10 cellular contexts compared by ENCODE assay signal in the genomic region with DNA sequence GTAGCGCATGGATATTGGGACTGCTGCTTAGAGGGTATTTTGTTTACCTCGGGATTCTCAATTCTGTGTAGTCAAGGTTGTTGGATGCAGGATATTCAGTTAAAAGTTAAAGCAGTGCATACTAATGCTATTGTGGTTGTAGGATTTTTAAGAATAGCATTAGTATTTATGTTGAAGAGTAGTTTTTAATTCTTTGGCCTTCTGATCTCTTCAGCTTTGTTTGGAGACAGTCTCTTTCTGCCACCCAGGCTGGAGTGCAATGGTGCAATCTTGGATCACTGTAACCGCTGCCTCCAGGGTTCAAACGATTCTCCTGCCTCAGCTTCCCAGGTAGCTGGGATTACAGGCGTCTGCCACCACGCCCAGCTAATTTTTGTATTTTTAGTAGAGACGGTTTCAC. TPM values are rescaled to one million over a fixed set of nuclear protein-coding genes. Genes with fewer than 3 reads are reported as not detected.
A peak's percentile ranks its signal among the peaks of the same experiment; 100 is the strongest.
DNase-seq lines count a peak whose midpoint lies in the region; ATAC-seq and TF ChIP-seq lines count a peak whose summit lies in the region.
"Had no signal": no experiment of that assay in that cellular context is flagged by ENCODE, and none has a peak within 500 bp of the region (broad histone marks: within the 10 kb centered on the region; RNA-seq: fewer than 3 reads in every experiment).

No MANE protein-coding gene starts in this region.

- TF ChIP-seq EP300 in neural cell (conservative IDR thresholded peaks at IDR 0.05; ENCODE audit: poor library complexity, severe bottlenecking): no peak

- no peaks in the 10 kb centered on the region for H3K9me3 ChIP-seq in CD8-positive, alpha-beta T cell (ENCODE audit: low read length)
- H3K9me3 ChIP-seq in Loucy (ENCODE audit: insufficient read depth, low read depth, low read length) (peaks cover 5% of the 10 kb centered on the region; the same call in 1 of the 2 replicates), mammary epithelial cell (replicated peaks; ENCODE audit: insufficient read depth, low read length) (peaks cover 3% of the 10 kb centered on the region), neural cell (ENCODE audit: low read length) (no peaks in the 10 kb centered on the region)

- H3K36me3 ChIP-seq in CD8-positive, alpha-beta T cell (ENCODE audit: insufficient read depth, low read length): no peaks in the 10 kb centered on the region
- H3K36me3 ChIP-seq in Loucy (ENCODE audit: insufficient read depth, low read length) (no peaks in the 10 kb centered on the region), mammary epithelial cell (ENCODE audit: insufficient read depth, low read length) (no peaks in the 10 kb centered on the region), neural cell (ENCODE audit: insufficient read depth, low read length) (no peaks in the 10 kb centered on the region)
- H3K36me3 ChIP-seq: WERI-Rb-1 had no signal

- H3K27ac ChIP-seq in CD8-positive, alpha-beta T cell (ENCODE audit: low read depth, low read length): peak overlapping the region; percentile 97
- H3K27ac ChIP-seq in mammary epithelial cell (ENCODE audit: insufficient read depth, low read depth, low read length) (peak overlapping the region; percentile 94), neural cell (ENCODE audit: low read length) (no peak overlapping the region)
- H3K27ac ChIP-seq: WERI-Rb-1 had no signal

- H3K79me2 ChIP-seq in Loucy (ENCODE audit: insufficient read depth, low read length) (peaks cover 64% of the 10 kb centered on the region), mammary epithelial cell (ENCODE audit: insufficient read depth, low read length) (peaks cover 21% of the 10 kb centered on the region), neural cell (replicated peaks; ENCODE audit: insufficient read depth, low read length) (peaks cover 5% of the 10 kb centered on the region)

- ATAC-seq in CD8-positive, alpha-beta T cell: no peak

- no peaks in the 10 kb centered on the region for H3K9me3 Mint-ChIP-seq in CD8-positive, alpha-beta T cell

- DNase-seq in CD8-positive, alpha-beta T cell: no peak
- DNase-seq in mammary epithelial cell (no peak), GOT3 (lab: John Stamatoyannopoulos, UW) (no peak), NCI-H2196 treated with DMSO at 0.1 percent for 48 hours (lab: John Stamatoyannopoulos, UW; ENCODE audit: unreplicated experiment) (no peak), NCI-H524 treated with DMSO at 0.1 percent for 48 hours (lab: John Stamatoyannopoulos, UW) (no peak), NCI-H1105 treated with DMSO at 0.1 percent for 48 hours (lab: John Stamatoyannopoulos, UW) (no peak)
- DNase-seq: NCI-H2029, WERI-Rb-1 had no signal

- H3K4me3 ChIP-seq in CD8-positive, alpha-beta T cell (ENCODE audit: low read depth, low read length): peak overlapping the region; percentile 74
- H3K4me3 ChIP-seq in Loucy (ENCODE audit: low read length, poor library complexity, severe bottlenecking): peak overlapping the region; percentile 87
- peak overlapping the region in 2 of 3 experiments; percentile 68 for H3K4me3 ChIP-seq in mammary epithelial cell (replicated peaks in 1 of 3; ENCODE audit: insufficient read depth in 1 of 3, low read depth in 2 of 3, low read length in 3 of 3)
- H3K4me3 ChIP-seq in neural cell (ENCODE audit: low read length): peak overlapping the region; percentile 85

- H3K4me2 ChIP-seq in Loucy (ENCODE audit: low read depth, low read length, poor library complexity, severe bottlenecking) (peak overlapping the region; percentile 93), mammary epithelial cell (ENCODE audit: insufficient read depth, low read depth, low read length) (peak overlapping the region; percentile 87), neural cell (ENCODE audit: low read length) (peak overlapping the region; percentile 63)

- H3F3A ChIP-seq in Loucy (ENCODE audit: low read depth) (peaks cover 10% of the 10 kb centered on the region; the same call in 1 of the 2 replicates), neural cell (ENCODE audit: insufficient read depth, low read length, poor library complexity, severe bottlenecking) (peaks cover 5% of the 10 kb centered on the region)

- no peak overlapping the region for H2AFZ ChIP-seq in Loucy (ENCODE audit: low read length)
- H2AFZ ChIP-seq in mammary epithelial cell (ENCODE audit: low read depth, low read length): peak overlapping the region; percentile 96
- H2AFZ ChIP-seq in neural cell (ENCODE audit: low read depth, low read length): no peak overlapping the region

- no peaks in the 10 kb centered on the region for H3K27me3 ChIP-seq in CD8-positive, alpha-beta T cell (ENCODE audit: insufficient read depth, low read length)
- H3K27me3 ChIP-seq in Loucy (ENCODE audit: insufficient read depth, low read length, poor library complexity, severe bottlenecking) (no peaks in the 10 kb centered on the region), mammary epithelial cell (ENCODE audit: insufficient read depth, low read length) (no peaks in the 10 kb centered on the region), neural cell (ENCODE audit: insufficient read depth, low read depth, low read length) (no peaks in the 10 kb centered on the region)

- H3K27ac Mint-ChIP-seq in CD8-positive, alpha-beta T cell: peak overlapping the region; percentile 98

- CTCF ChIA-PET in CD8-positive, alpha-beta T cell (lab: Charles Lee): interaction anchor here (4.0 kb wide), 1 partner anchor 38 kb away, joined by 20 read pairs; the partner anchor contains the start of gene IRS1
- CTCF ChIA-PET in mammary epithelial cell (lab: Charles Lee; ENCODE audit: low non-redundant PET): no interaction called here

- H3K27me3 Mint-ChIP-seq in CD8-positive, alpha-beta T cell (ENCODE audit: low read depth): no peaks in the 10 kb centered on the region

- POLR2A ChIA-PET in CD8-positive, alpha-beta T cell (lab: Charles Lee): interaction anchor here (4.6 kb wide), 1 partner anchor 37 kb away, joined by 66 read pairs; the partner anchor contains the start of gene IRS1

- H3K9ac ChIP-seq in Loucy (ENCODE audit: low read depth, low read length, poor library complexity, severe bottlenecking): peak overlapping the region; percentile 97
- H3K9ac ChIP-seq in mammary epithelial cell (ENCODE audit: insufficient read depth, low read length): peak overlapping the region; percentile 92
- H3K9ac ChIP-seq in neural cell (ENCODE audit: low read length): no peak overlapping the region

- dilution Hi-C loops in mammary epithelial cell (cut with HindIII; ENCODE audit: low sequenced_read_pairs): no loop called here

- 74% methylated on average over 7 of the region's 7 CpGs for WGBS in mammary epithelial cell (ENCODE audit: low coverage, missing lambda C conversion rate)

- no peak for TF ChIP-seq CTCF in CD8-positive, alpha-beta T cell (IDR thresholded peaks at IDR 0.05)
- TF ChIP-seq CTCF in Loucy (conservative IDR thresholded peaks at IDR 0.05; ENCODE audit: low read length) (no peak), mammary epithelial cell (conservative IDR thresholded peaks at IDR 0.05 in 1 of 2, IDR thresholded peaks at IDR 0.05 in 1 of 2; ENCODE audit: extremely low read depth in 1 of 2, insufficient read depth in 1 of 2, low read depth in 1 of 2, low read length in 2 of 2) (no peak), neural cell (IDR thresholded peaks at IDR 0.05; ENCODE audit: poor library complexity, severe bottlenecking) (no peak)

- peaks cover 54% of the 10 kb centered on the region for H3K4me1 ChIP-seq in CD8-positive, alpha-beta T cell (ENCODE audit: insufficient read depth, low read length)
- peaks cover 56% of the 10 kb centered on the region for H3K4me1 ChIP-seq in Loucy (ENCODE audit: insufficient read depth, low read length, poor library complexity, severe bottlenecking)
- H3K4me1 ChIP-seq in mammary epithelial cell (ENCODE audit: insufficient read depth, low read length): peaks cover 17% of the 10 kb centered on the region

- H3K4me3 Mint-ChIP-seq in CD8-positive, alpha-beta T cell: peak overlapping the region; percentile 90

- no TSS peak for BruUV-seq in mammary epithelial cell (replicated peaks; lab: Mats Ljungman, UMichigan)

- in situ Hi-C loops in mammary epithelial cell (cut with MboI; ENCODE audit: low sequenced_read_pairs in 2 of 2): no loop called here

- H3K36me3 Mint-ChIP-seq in CD8-positive, alpha-beta T cell: peaks cover 3% of the 10 kb centered on the region

- H3K9me2 ChIP-seq in Loucy (replicated peaks; ENCODE audit: low read depth, low read length) (no peaks in the 10 kb centered on the region), neural cell (ENCODE audit: insufficient read depth, low read length) (no peaks in the 10 kb centered on the region)

- H3K4me1 Mint-ChIP-seq in CD8-positive, alpha-beta T cell (ENCODE audit: low read depth): peaks cover 73% of the 10 kb centered on the region

- peaks cover 22% of the 10 kb centered on the region for H4K20me1 ChIP-seq in Loucy (ENCODE audit: insufficient read depth, low read length, poor library complexity, severe bottlenecking)
- no peaks in the 10 kb centered on the region for H4K20me1 ChIP-seq in mammary epithelial cell (ENCODE audit: insufficient read depth, low read length)
- H4K20me1 ChIP-seq in neural cell (ENCODE audit: insufficient read depth): no peaks in the 10 kb centered on the region

- TF ChIP-seq RAD21 in neural cell (conservative IDR thresholded peaks at IDR 0.05): no peak

- intact Hi-C loops in CD8-positive, alpha-beta T cell (cut with DNase I, micrococcal nuclease): loop anchor here in 1 of 2 experiments (2.0 to 10.0 kb wide), 4 partner anchors 489 to 1913 kb away; partner anchors contain the start of gene AGFG1
- intact Hi-C loops in mammary epithelial cell (cut with micrococcal nuclease): loop anchor here (2.0 to 5.0 kb wide), 2 partner anchors 80 to 147 kb away; no protein-coding TSS in a partner anchor

TF ChIP-seq in neural cell, 6 proteins besides CTCF, POLR2A, EP300 and RAD21 (continues in another document):
- TF ChIP-seq POLR2AphosphoS5 (IDR thresholded peaks at IDR 0.05): no peak

RNA-seq across cellular contexts. Expression of gene RHBDD1, which starts 1.5 kb away (rescaled TPM):
- total RNA-seq in CD8-positive, alpha-beta T cell: 10 to 100 TPM; 29.7 to 30.9 TPM
- 10 to 100 TPM; 43.3 to 52.1 TPM for total RNA-seq in mammary epithelial cell
- 12.1 TPM for polyA plus RNA-seq in mammary epithelial cell
- polyA minus RNA-seq in mammary epithelial cell: 63.2 TPM
- polyA plus RNA-seq in neural cell: 5.4 and 14.1 TPM in 2 replicates
- polyA minus RNA-seq in neural cell: 66.0 and 78.1 TPM in 2 replicates

RNA-seq across cellular contexts. Expression of gene IRS1, which starts 37.7 kb away (rescaled TPM):
- total RNA-seq in CD8-positive, alpha-beta T cell: 1 to 10 TPM; 5.6 to 5.9 TPM
- 10 to 100 TPM; 25.8 to 36.2 TPM for total RNA-seq in mammary epithelial cell
- polyA plus RNA-seq in mammary epithelial cell (27.6 TPM), neural cell (7.2 and 7.4 TPM in 2 replicates)
- polyA minus RNA-seq in mammary epithelial cell (45.6 TPM), neural cell (23.6 and 29.6 TPM in 2 replicates)
